ENCODE assay signal across 9 cellular contexts in the genomic region with DNA sequence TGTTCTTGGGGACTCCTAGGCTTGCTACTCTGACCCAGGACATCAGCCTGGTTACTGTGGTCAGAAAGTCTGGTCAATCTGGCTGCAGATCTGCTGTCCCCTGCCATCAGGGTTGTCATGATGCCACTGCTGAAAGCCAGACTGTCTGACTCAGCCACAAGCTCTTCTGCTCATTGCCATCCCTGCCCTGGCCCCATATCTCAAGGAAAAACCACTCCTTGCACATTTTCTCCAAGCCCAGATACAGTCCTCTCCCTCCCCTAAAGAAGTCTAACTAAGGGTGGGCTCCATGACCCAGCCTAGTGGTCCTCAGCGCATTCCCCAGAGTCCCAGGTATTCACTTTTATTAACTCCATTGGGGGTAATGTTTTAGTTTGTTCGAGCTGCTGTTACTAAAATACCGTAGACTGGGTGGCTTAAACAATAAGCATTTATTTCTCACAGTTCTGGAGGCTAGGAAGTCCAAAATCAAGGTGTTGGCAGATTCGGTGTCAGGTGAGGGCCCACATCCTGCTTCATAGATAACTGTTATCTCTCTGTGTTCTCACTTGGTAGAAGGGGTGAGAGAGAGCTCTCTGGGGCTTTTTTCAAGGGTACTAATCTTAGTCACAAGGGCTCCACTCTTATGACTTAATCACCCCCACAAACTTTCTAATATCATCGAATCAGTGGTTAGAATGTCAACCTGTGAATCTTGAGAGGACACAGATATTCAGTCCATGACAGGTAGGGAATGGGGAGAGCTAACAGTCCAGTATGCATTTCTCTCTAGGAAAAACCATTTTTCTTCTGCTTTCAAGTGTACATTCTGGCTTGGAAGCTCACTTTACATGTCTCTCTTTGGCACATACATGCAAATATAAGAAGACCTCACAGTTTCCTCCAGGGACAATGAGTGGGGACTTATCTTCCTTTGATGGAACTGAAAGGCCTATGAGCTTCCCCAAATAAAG.
DNase-seq lines count a peak whose midpoint lies in the region; ATAC-seq and TF ChIP-seq lines count a peak whose summit lies in the region.
"Had no signal": no experiment of that assay in that cellular context is flagged by ENCODE, and none has a peak within 500 bp of the region (broad histone marks: within the 10 kb centered on the region; RNA-seq: fewer than 3 reads in every experiment).

No MANE protein-coding gene starts in this region.

- H3K4me3 ChIP-seq in naive thymus-derived CD4-positive, alpha-beta T cell (ENCODE audit: low read length) = peak overlapping the region; percentile 3
- H3K4me3 ChIP-seq in suprapubic skin = no peak overlapping the region

- TF ChIP-seq POLR2A in suprapubic skin (IDR thresholded peaks at IDR 0.05) = no peak

- CTCF ChIA-PET in activated CD4-positive, alpha-beta T cell treated with anti-CD3 and anti-CD28 coated beads for 36 hours (lab: Charles Lee) = interaction anchor here (0.7 to 1.1 kb wide), 4 partner anchors 22 to 299 kb away, joined by 3 to 4 read pairs (median 4); no protein-coding TSS in a partner anchor
- CTCF ChIA-PET in naive thymus-derived CD4-positive, alpha-beta T cell (lab: Charles Lee) = no interaction called here

- peaks cover 0 to 4% (median 0%) of the 10 kb centered on the region in 3 experiments for H3K9me3 ChIP-seq in naive thymus-derived CD4-positive, alpha-beta T cell (ENCODE audit: control insufficient read depth in 2 of 3, low read length in 3 of 3)
- H3K9me3 ChIP-seq in suprapubic skin = no peaks in the 10 kb centered on the region

- H3K36me3 Mint-ChIP-seq in activated CD4-positive, alpha-beta T cell treated with anti-CD3 and anti-CD28 coated beads for 36 hours (ENCODE audit: low read depth) = peaks cover 4% of the 10 kb centered on the region
- peaks cover 5 to 18% (median 9%) of the 10 kb centered on the region in 5 donors for H3K36me3 Mint-ChIP-seq in naive thymus-derived CD4-positive, alpha-beta T cell

- peaks cover 21 to 30% of the 10 kb centered on the region in 2 donors for H3K4me1 ChIP-seq in naive thymus-derived CD4-positive, alpha-beta T cell (ENCODE audit: control insufficient read depth in 2 of 2, insufficient read depth in 2 of 2, low read length in 2 of 2)
- H3K4me1 ChIP-seq in suprapubic skin = no peaks in the 10 kb centered on the region

- peaks cover 15% of the 10 kb centered on the region for H3K9me3 Mint-ChIP-seq in activated CD4-positive, alpha-beta T cell treated with anti-CD3 and anti-CD28 coated beads for 36 hours (ENCODE audit: low read depth)
- H3K9me3 Mint-ChIP-seq in naive thymus-derived CD4-positive, alpha-beta T cell = peaks cover 0 to 19% (median 7%) of the 10 kb centered on the region in 11 donors

- 74% methylated on average over 5 of the region's 5 CpGs for WGBS in suprapubic skin

- H3K4me1 Mint-ChIP-seq in activated CD4-positive, alpha-beta T cell treated with anti-CD3 and anti-CD28 coated beads for 36 hours = peaks cover 42% of the 10 kb centered on the region
- peaks cover 22 to 52% (median 44%) of the 10 kb centered on the region in 7 donors for H3K4me1 Mint-ChIP-seq in naive thymus-derived CD4-positive, alpha-beta T cell

- no peaks in the 10 kb centered on the region for H3K36me3 ChIP-seq in naive thymus-derived CD4-positive, alpha-beta T cell (ENCODE audit: control insufficient read depth in 2 of 3, insufficient read depth in 3 of 3, low read length in 3 of 3)
- H3K36me3 ChIP-seq in suprapubic skin = no peaks in the 10 kb centered on the region

- H3K27ac Mint-ChIP-seq in activated CD4-positive, alpha-beta T cell treated with anti-CD3 and anti-CD28 coated beads for 36 hours = peak overlapping the region; percentile 72
- H3K27ac Mint-ChIP-seq in naive thymus-derived CD4-positive, alpha-beta T cell = peak overlapping the region; percentile 0 to 88 (median 83)

- peak; percentile 51 for DNase-seq in activated CD4-positive, alpha-beta T cell treated with anti-CD3 and anti-CD28 coated beads for 36 hours
- no peak for DNase-seq in activated CD4-positive, alpha-beta T cell treated with anti-CD3 and anti-CD28 coated beads, Interleukin-2, amount 50 U/mL, for 1 hour
- peak; percentile 18 for DNase-seq in MV-4-11 (lab: John Stamatoyannopoulos, UW)
- peak in 6 of 9 donors; percentile 22 to 54 (median 43) for DNase-seq in naive thymus-derived CD4-positive, alpha-beta T cell
- DNase-seq in suprapubic skin (ENCODE audit: low spot score in 2 of 2) = no peak
- DNase-seq in cardiac septum (ENCODE audit: low spot score) = no peak
- DNase-seq: GOT3 had no signal

- peak overlapping the region; percentile 14 for H3K27ac ChIP-seq in naive thymus-derived CD4-positive, alpha-beta T cell (ENCODE audit: low read depth, low read length)
- H3K27ac ChIP-seq in suprapubic skin = no peak overlapping the region

- ATAC-seq in activated CD4-positive, alpha-beta T cell treated with anti-CD3 and anti-CD28 coated beads for 36 hours = peak; percentile 95
- ATAC-seq in HG02571 (IDR thresholded peaks at IDR 0.05; ENCODE audit: unreplicated experiment) (peak; percentile 57), GM19328 (IDR thresholded peaks at IDR 0.05; ENCODE audit: unreplicated experiment) (no peak)
- ATAC-seq in naive thymus-derived CD4-positive, alpha-beta T cell = peak; percentile 64

- no peaks in the 10 kb centered on the region for H3K27me3 Mint-ChIP-seq in activated CD4-positive, alpha-beta T cell treated with anti-CD3 and anti-CD28 coated beads for 36 hours
- peaks cover 0 to 5% (median 0%) of the 10 kb centered on the region in 5 donors for H3K27me3 Mint-ChIP-seq in naive thymus-derived CD4-positive, alpha-beta T cell

- intact Hi-C loops in activated CD4-positive, alpha-beta T cell treated with anti-CD3 and anti-CD28 coated beads for 36 hours (cut with DNase I, micrococcal nuclease) = loop anchor here (2.0 to 5.0 kb wide), 4 partner anchors 26 to 170 kb away; partner anchors contain the start of gene CXCR4 (in 1 of the 2)
- intact Hi-C loops in naive thymus-derived CD4-positive, alpha-beta T cell (cut with micrococcal nuclease) = loop anchor here (1.0 to 5.0 kb wide), 2 partner anchors 75 to 76 kb away; no protein-coding TSS in a partner anchor
- intact Hi-C loops in cardiac septum (cut with DNase I) = no loop called here

- POLR2A ChIA-PET in activated CD4-positive, alpha-beta T cell treated with anti-CD3 and anti-CD28 coated beads for 36 hours (lab: Charles Lee) = interaction anchor here (0.8 to 1.2 kb wide), 3 partner anchors 24 to 170 kb away, joined by 3 to 8 read pairs (median 3); no protein-coding TSS in a partner anchor
- POLR2A ChIA-PET in naive thymus-derived CD4-positive, alpha-beta T cell (lab: Charles Lee) = interaction anchor here (0.6 to 2.0 kb wide), 11 partner anchors 26 to 521 kb away, joined by 3 to 14 read pairs (median 4); partner anchors contain the start of gene CXCR4

- H3K4me3 Mint-ChIP-seq in activated CD4-positive, alpha-beta T cell treated with anti-CD3 and anti-CD28 coated beads for 36 hours = no peak overlapping the region
- H3K4me3 Mint-ChIP-seq in naive thymus-derived CD4-positive, alpha-beta T cell = peak overlapping the region in 8 of 10 donors; percentile 5 to 56 (median 48)

- no peak for TF ChIP-seq CTCF in suprapubic skin (IDR thresholded peaks at IDR 0.05)

- no peak for TF ChIP-seq EP300 in suprapubic skin (IDR thresholded peaks at IDR 0.05)

- H3K27me3 ChIP-seq in naive thymus-derived CD4-positive, alpha-beta T cell (ENCODE audit: control insufficient read depth in 2 of 2, insufficient read depth in 2 of 2, low read length in 2 of 2) = no peaks in the 10 kb centered on the region
- H3K27me3 ChIP-seq in suprapubic skin = peaks cover 5% of the 10 kb centered on the region

Comparison
In these comparisons a context has a peak if more than half of its experiments do, and no peak if none do; other contexts are left out.
1. DNase-seq: peak in activated CD4-positive, alpha-beta T cell treated with anti-CD3 and anti-CD28 coated beads for 36 hours (single experiment), MV-4-11 (single experiment) and naive thymus-derived CD4-positive, alpha-beta T cell (6 of 9); none in activated CD4-positive, alpha-beta T cell treated with anti-CD3 and anti-CD28 coated beads, Interleukin-2, amount 50 U/mL, for 1 hour (single experiment), suprapubic skin (0 of 2) and cardiac septum (single experiment).